9 cellular contexts compared by ENCODE assay signal in the genomic region with DNA sequence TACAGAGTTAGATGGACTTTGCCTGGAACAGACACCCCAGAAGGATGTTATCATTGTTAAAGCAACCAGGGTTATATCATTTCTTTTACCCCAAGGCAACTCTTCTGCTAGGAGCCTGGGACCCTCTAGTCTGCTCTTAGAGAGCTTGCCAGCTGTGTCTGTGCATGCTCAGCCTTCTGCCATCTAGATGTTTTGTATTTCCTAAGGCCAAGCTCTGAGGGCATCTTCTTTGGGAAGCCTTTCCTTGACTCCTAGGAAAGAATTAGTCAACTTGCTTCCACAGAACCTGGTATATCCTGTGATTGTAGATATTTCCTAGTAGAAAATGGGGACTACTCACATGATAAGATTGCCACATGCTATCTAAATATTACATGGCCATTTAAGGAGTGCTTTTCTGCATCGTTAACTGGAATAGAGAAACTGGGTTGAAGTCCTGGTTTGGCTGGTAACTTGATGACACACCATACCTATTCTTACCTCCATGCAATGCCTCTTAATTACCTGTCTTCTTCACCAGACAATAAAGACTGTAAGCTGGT.
DNase-seq lines count a peak whose midpoint lies in the region; ATAC-seq and TF ChIP-seq lines count a peak whose summit lies in the region.
"Had no signal": no experiment of that assay in that cellular context is flagged by ENCODE, and none has a peak within 500 bp of the region (broad histone marks: within the 10 kb centered on the region; RNA-seq: fewer than 3 reads in every experiment).

No MANE protein-coding gene starts in this region.

- no peaks in the 10 kb centered on the region for H3K9me2 ChIP-seq in hepatocyte (replicated peaks; ENCODE audit: insufficient read depth)

- H3K9me3 ChIP-seq in hepatocyte (ENCODE audit: low read depth), result no peaks in the 10 kb centered on the region
- H3K9me3 ChIP-seq in thymus (ENCODE audit: control insufficient read depth), result no peaks in the 10 kb centered on the region

- DNase-seq in activated CD4-positive, alpha-beta T cell treated with anti-CD3 and anti-CD28 coated beads, Interleukin-2, amount 10 ng/mL, durations not matched to agents 7 days and 5 days, result no peak
- no peak for DNase-seq in activated CD4-positive, alpha-beta T cell treated with anti-CD3 and anti-CD28 coated beads, Interleukin-2, amount 50 U/mL, for 4 hours
- DNase-seq in activated CD8-positive, alpha-beta T cell treated with anti-CD3 and anti-CD28 coated beads for 36 hours, result no peak
- DNase-seq in hepatocyte (ENCODE audit: low spot score) (peak; percentile 14), NCI-H748 treated with DMSO at 0.1 percent for 48 hours (lab: John Stamatoyannopoulos, UW) (no peak)
- DNase-seq in NK-92 treated with Interleukin-12 subunit alpha and Interleukin-12 subunit beta, amount 100 ng/mL, for 24 hours (lab: John Stamatoyannopoulos, UW), result no peak
- DNase-seq: NCI-H1092 had no signal

- peak overlapping the region; percentile 54 for H3K27ac ChIP-seq in hepatocyte
- H3K27ac ChIP-seq in thymus (ENCODE audit: low read depth), result peak overlapping the region; percentile 93

- H3K4me1 Mint-ChIP-seq in activated CD4-positive, alpha-beta T cell treated with anti-CD3 and anti-CD28 coated beads, Interleukin-2, amount 10 ng/mL, durations not matched to agents 7 days and 5 days, result peaks cover 85% of the 10 kb centered on the region
- H3K4me1 Mint-ChIP-seq in activated CD8-positive, alpha-beta T cell treated with anti-CD3 and anti-CD28 coated beads for 36 hours (ENCODE audit: low read depth), result peaks cover 87% of the 10 kb centered on the region

- peak overlapping the region; percentile 40 for H3K4me2 ChIP-seq in hepatocyte

- H3K27me3 Mint-ChIP-seq in activated CD4-positive, alpha-beta T cell treated with anti-CD3 and anti-CD28 coated beads, Interleukin-2, amount 10 ng/mL, durations not matched to agents 7 days and 5 days, result no peaks in the 10 kb centered on the region
- H3K27me3 Mint-ChIP-seq in activated CD8-positive, alpha-beta T cell treated with anti-CD3 and anti-CD28 coated beads for 36 hours, result no peaks in the 10 kb centered on the region

- no peaks in the 10 kb centered on the region for H4K20me1 ChIP-seq in hepatocyte (ENCODE audit: insufficient read depth, poor library complexity, severe bottlenecking)

- CTCF ChIA-PET in activated CD4-positive, alpha-beta T cell treated with anti-CD3 and anti-CD28 coated beads, Interleukin-2, amount 10 ng/mL, durations not matched to agents 7 days and 5 days (lab: Charles Lee), result interaction anchor here (1.1 to 2.1 kb wide), 7 partner anchors 26 to 134 kb away, joined by 3 to 15 read pairs (median 4); a partner anchor contains a TSS
- CTCF ChIA-PET in activated CD8-positive, alpha-beta T cell treated with anti-CD3 and anti-CD28 coated beads for 36 hours (lab: Charles Lee), result interaction anchor here (0.8 to 3.7 kb wide), 8 partner anchors 9 to 130 kb away, joined by 3 to 23 read pairs (median 4); a partner anchor contains a TSS

- no peak overlapping the region for H2AFZ ChIP-seq in hepatocyte

- H3K36me3 ChIP-seq in hepatocyte (replicated peaks; ENCODE audit: insufficient read depth, low read depth) (no peaks in the 10 kb centered on the region), thymus (ENCODE audit: control insufficient read depth, insufficient read depth) (no peaks in the 10 kb centered on the region)

- H3K9me3 Mint-ChIP-seq in activated CD4-positive, alpha-beta T cell treated with anti-CD3 and anti-CD28 coated beads, Interleukin-2, amount 10 ng/mL, durations not matched to agents 7 days and 5 days, result peaks cover 4% of the 10 kb centered on the region
- peaks cover 7% of the 10 kb centered on the region for H3K9me3 Mint-ChIP-seq in activated CD8-positive, alpha-beta T cell treated with anti-CD3 and anti-CD28 coated beads for 36 hours

- peaks cover 9% of the 10 kb centered on the region for H3K79me2 ChIP-seq in hepatocyte

- intact Hi-C loops in activated CD8-positive, alpha-beta T cell treated with anti-CD3 and anti-CD28 coated beads for 36 hours (cut with micrococcal nuclease), result no loop called here

- H3K27me3 ChIP-seq in hepatocyte (no peaks in the 10 kb centered on the region), thymus (ENCODE audit: control insufficient read depth, insufficient read depth) (no peaks in the 10 kb centered on the region)

- peak; percentile 4 for ATAC-seq in activated CD8-positive, alpha-beta T cell treated with anti-CD3 and anti-CD28 coated beads for 36 hours
- no peak for ATAC-seq in HG03280 (IDR thresholded peaks at IDR 0.05; ENCODE audit: unreplicated experiment)

- H3K4me1 ChIP-seq in hepatocyte (ENCODE audit: insufficient read depth) (peaks cover 11% of the 10 kb centered on the region), thymus (ENCODE audit: control insufficient read depth, insufficient read depth, low read length) (peaks cover 41% of the 10 kb centered on the region)

- POLR2A ChIA-PET in activated CD4-positive, alpha-beta T cell treated with anti-CD3 and anti-CD28 coated beads, Interleukin-2, amount 10 ng/mL, durations not matched to agents 7 days and 5 days (lab: Charles Lee), result interaction anchor here (0.6 to 1.4 kb wide), 2 partner anchors 33 to 130 kb away, joined by 3 read pairs; no protein-coding TSS in a partner anchor
- POLR2A ChIA-PET in activated CD8-positive, alpha-beta T cell treated with anti-CD3 and anti-CD28 coated beads for 36 hours (lab: Charles Lee), result interaction anchor here (0.8 to 3.5 kb wide), 6 partner anchors 12 to 88 kb away, joined by 3 to 16 read pairs (median 4); a partner anchor contains a TSS

- no peak overlapping the region for H3K4me3 Mint-ChIP-seq in activated CD4-positive, alpha-beta T cell treated with anti-CD3 and anti-CD28 coated beads, Interleukin-2, amount 10 ng/mL, durations not matched to agents 7 days and 5 days
- no peak overlapping the region for H3K4me3 Mint-ChIP-seq in activated CD8-positive, alpha-beta T cell treated with anti-CD3 and anti-CD28 coated beads for 36 hours

- H3K27ac Mint-ChIP-seq in activated CD4-positive, alpha-beta T cell treated with anti-CD3 and anti-CD28 coated beads, Interleukin-2, amount 10 ng/mL, durations not matched to agents 7 days and 5 days, result peak overlapping the region; percentile 88
- peak overlapping the region; percentile 88 for H3K27ac Mint-ChIP-seq in activated CD8-positive, alpha-beta T cell treated with anti-CD3 and anti-CD28 coated beads for 36 hours

- H3K4me3 ChIP-seq in hepatocyte, result no peak overlapping the region
- peak overlapping the region; percentile 4 for H3K4me3 ChIP-seq in thymus (ENCODE audit: low read length)

- TF ChIP-seq CTCF in activated CD8-positive, alpha-beta T cell treated with anti-CD3 and anti-CD28 coated beads for 36 hours (IDR thresholded peaks at IDR 0.05), result no peak
- TF ChIP-seq CTCF in hepatocyte (IDR thresholded peaks at IDR 0.05; ENCODE audit: poor library complexity), result no peak

- WGBS in hepatocyte (ENCODE audit: low lambda C conversion rate, missing lambda C conversion rate), result 70% methylated on average over 1 of the region's 1 CpG
- 78% methylated on average over 1 of the region's 1 CpG for WGBS in thymus

- peaks cover 52% of the 10 kb centered on the region for H3K36me3 Mint-ChIP-seq in activated CD4-positive, alpha-beta T cell treated with anti-CD3 and anti-CD28 coated beads, Interleukin-2, amount 10 ng/mL, durations not matched to agents 7 days and 5 days (ENCODE audit: low read depth)
- H3K36me3 Mint-ChIP-seq in activated CD8-positive, alpha-beta T cell treated with anti-CD3 and anti-CD28 coated beads for 36 hours (ENCODE audit: low read depth), result peaks cover 39% of the 10 kb centered on the region
